ENCODE assay signal across 21 cellular contexts in genomic region chr7:2602736-2603387, GRCh38. TPM values are rescaled to one million over a fixed set of nuclear protein-coding genes. Genes with fewer than 3 reads are reported as not detected.
A peak's percentile ranks its signal among the peaks of the same experiment; 100 is the strongest.
DNase-seq lines count a peak whose midpoint lies in the region; ATAC-seq, FAIRE-seq and TF ChIP-seq lines count a peak whose summit lies in the region.
"Had no signal": no experiment of that assay in that cellular context is flagged by ENCODE, and none has a peak within 500 bp of the region (broad histone marks: within the 10 kb centered on the region; RNA-seq: fewer than 3 reads in every experiment).

No MANE protein-coding gene starts in this region.

- H3K4me2 ChIP-seq in mammary epithelial cell (ENCODE audit: insufficient read depth, low read depth, low read length): no peak overlapping the region
- no peak overlapping the region for H3K4me2 ChIP-seq in H1 (ENCODE audit: insufficient read depth in 1 of 2, low read depth in 2 of 2, low read length in 2 of 2)
- H3K4me2 ChIP-seq in neural progenitor cell: no peak overlapping the region
- no peak overlapping the region for H3K4me2 ChIP-seq in OCI-LY7 (ENCODE audit: low read length)

- no peaks in the 10 kb centered on the region for H3K79me1 ChIP-seq in H1 (ENCODE audit: low read depth, low read length)

- H3K4me1 ChIP-seq in mammary epithelial cell (ENCODE audit: insufficient read depth, low read length): no peaks in the 10 kb centered on the region
- H3K4me1 ChIP-seq in H1 (replicated peaks in 1 of 4; ENCODE audit: control insufficient read depth in 3 of 4, insufficient read depth in 4 of 4, low read length in 3 of 4): peaks cover 0 to 7% (median 1%) of the 10 kb centered on the region in 4 experiments; a peak in 3 of 7 replicates
- peaks cover 23% of the 10 kb centered on the region for H3K4me1 ChIP-seq in neural progenitor cell
- H3K4me1 ChIP-seq in OCI-LY7 (ENCODE audit: insufficient read depth, low read length, poor library complexity, severe bottlenecking): no peaks in the 10 kb centered on the region

- H3K56ac ChIP-seq in H1 (replicated peaks; ENCODE audit: insufficient read length, low read depth, low read length): no peak overlapping the region

- peaks cover 18% of the 10 kb centered on the region for H3F3A ChIP-seq in neural progenitor cell (ENCODE audit: low read depth)

- H2BK20ac ChIP-seq in H1 (ENCODE audit: low read length): no peak overlapping the region

- H3K27me3 Mint-ChIP-seq in MCF 10A (ENCODE audit: insufficient read depth, unreplicated experiment): no peaks in the 10 kb centered on the region
- peaks cover 3% of the 10 kb centered on the region for H3K27me3 Mint-ChIP-seq in neural progenitor cell (ENCODE audit: insufficient read depth, low read depth)
- H3K27me3 Mint-ChIP-seq: CD8-positive, alpha-beta memory T cell had no signal

- no peak overlapping the region for H3K4me3 ChIP-seq in mammary epithelial cell (replicated peaks in 1 of 3; ENCODE audit: insufficient read depth in 1 of 3, low read depth in 2 of 3, low read length in 3 of 3)
- no peak overlapping the region for H3K4me3 ChIP-seq in H1 (ENCODE audit: extremely low read depth in 1 of 4, insufficient read depth in 2 of 4, low read depth in 3 of 4, low read length in 4 of 4)
- no peak overlapping the region for H3K4me3 ChIP-seq in neural progenitor cell
- H3K4me3 ChIP-seq in OCI-LY7 (ENCODE audit: low read depth, low read length, poor library complexity, severe bottlenecking): no peak overlapping the region
- H3K4me3 ChIP-seq: MG63 had no signal

- H2AFZ ChIP-seq in mammary epithelial cell (ENCODE audit: low read depth, low read length): no peak overlapping the region
- H2AFZ ChIP-seq in H1 (ENCODE audit: low read length): no peak overlapping the region
- H2AFZ ChIP-seq in neural progenitor cell (replicated peaks): no peak overlapping the region
- H2AFZ ChIP-seq in OCI-LY7 (ENCODE audit: low read length): no peak overlapping the region

- H3K27me3 ChIP-seq in mammary epithelial cell (ENCODE audit: insufficient read depth, low read length): no peaks in the 10 kb centered on the region
- no peaks in the 10 kb centered on the region for H3K27me3 ChIP-seq in H1 (replicated peaks in 1 of 4; ENCODE audit: control insufficient read depth in 3 of 4, extremely low read depth in 1 of 4, insufficient read depth in 3 of 4, low read length in 3 of 4)
- no peaks in the 10 kb centered on the region for H3K27me3 ChIP-seq in neural progenitor cell
- H3K27me3 ChIP-seq: MG63 had no signal

- TF ChIP-seq POLR2A in H1 (IDR thresholded peaks at IDR 0.05; ENCODE audit: control extremely low read depth in 1 of 2, low read depth in 2 of 2, low read length in 2 of 2): no peak

- TF ChIP-seq RAD21 in H1 (IDR thresholded peaks at IDR 0.05 in 1 of 2, conservative IDR thresholded peaks at IDR 0.05 in 1 of 2; ENCODE audit: low read depth in 2 of 2, low read length in 2 of 2): no peak; a peak in 1 of 4 replicates

- no peak overlapping the region; the same call in 1 of the 2 replicates for H2BK15ac ChIP-seq in H1 (ENCODE audit: low read length)

- peaks cover 3% of the 10 kb centered on the region for H3K36me3 ChIP-seq in mammary epithelial cell (ENCODE audit: insufficient read depth, low read length)
- H3K36me3 ChIP-seq in H1 (ENCODE audit: control insufficient read depth in 2 of 4, insufficient read depth in 4 of 4, low read length in 3 of 4): peaks cover 0 to 2% (median 0%) of the 10 kb centered on the region in 4 experiments; a peak in 1 of 8 replicates
- H3K36me3 ChIP-seq in neural progenitor cell: no peaks in the 10 kb centered on the region
- H3K36me3 ChIP-seq in OCI-LY7 (ENCODE audit: insufficient read depth, low read length): no peaks in the 10 kb centered on the region
- H3K36me3 ChIP-seq: MG63 had no signal

- H3K4ac ChIP-seq in H1 (replicated peaks; ENCODE audit: insufficient read length, low read depth, low read length): no peak overlapping the region

- dilution Hi-C loops in mammary epithelial cell (cut with HindIII; ENCODE audit: low sequenced_read_pairs): loop anchor here (5.0 kb wide), 1 partner anchor 49 kb away; no protein-coding TSS in a partner anchor

- no peak overlapping the region for H3K14ac ChIP-seq in H1 (ENCODE audit: insufficient read length)

- BruUV-seq in MCF 10A (replicated peaks; lab: Mats Ljungman, UMichigan) (no TSS peak), mammary epithelial cell (replicated peaks; lab: Mats Ljungman, UMichigan) (no TSS peak), OCI-LY7 (replicated peaks; lab: Mats Ljungman, UMichigan) (no TSS peak)

- intact Hi-C loops in MCF 10A (cut with micrococcal nuclease) (no loop called here), mammary epithelial cell (cut with micrococcal nuclease) (no loop called here), OCI-LY7 (cut with micrococcal nuclease; ENCODE audit: unreplicated experiment) (no loop called here)

- ATAC-seq in HG02973 (IDR thresholded peaks at IDR 0.05; ENCODE audit: unreplicated experiment) (no peak), GM19351 (IDR thresholded peaks at IDR 0.05; ENCODE audit: unreplicated experiment) (no peak)

- H3K27ac Mint-ChIP-seq in MCF 10A (ENCODE audit: low read depth, unreplicated experiment) (peak overlapping the region; percentile 59), neural progenitor cell (peak overlapping the region; percentile 21)

- no peak overlapping the region for H2BK5ac ChIP-seq in H1 (ENCODE audit: low read depth, low read length)

- H3K23ac ChIP-seq in H1 (ENCODE audit: insufficient read length): no peak overlapping the region

- no peaks in the 10 kb centered on the region for H3K9me3 Mint-ChIP-seq in MCF 10A (ENCODE audit: unreplicated experiment)
- H3K9me3 Mint-ChIP-seq in neural progenitor cell: no peaks in the 10 kb centered on the region
- H3K9me3 Mint-ChIP-seq: CD8-positive, alpha-beta memory T cell had no signal

- POLR2A ChIA-PET in MCF 10A (lab: Yijun Ruan, JAX) (interaction anchor here (1.0 to 1.1 kb wide), 2 partner anchors 10 to 11 kb away, joined by 3 to 4 read pairs; no protein-coding TSS in a partner anchor), H1 (lab: Charles Lee; ENCODE audit: partially characterized antibody) (interaction anchor here (1.0 to 1.3 kb wide), 3 partner anchors 8 to 29 kb away, joined by 3 to 4 read pairs (median 3); partner anchors contain the start of gene TTYH3), OCI-LY7 (lab: Charles Lee) (interaction anchor here (0.5 to 1.1 kb wide), 3 partner anchors 10 to 242 kb away, joined by 3 read pairs; no protein-coding TSS in a partner anchor)

- no peak for DNase-seq in MCF 10A (ENCODE audit: unreplicated experiment)
- no peak for DNase-seq in mammary epithelial cell
- no peak for DNase-seq in H1 (ENCODE audit: low read depth in 1 of 2, low spot score in 2 of 2)
- DNase-seq in neural progenitor cell (ENCODE audit: low spot score): no peak
- no peak for DNase-seq in stimulated activated CD4-positive, alpha-beta T cell treated with anti-CD3 and anti-CD28 coated beads, Interleukin-4, amount 100 ng/mL, for 1 hour
- DNase-seq in OCI-LY7 (ENCODE audit: low spot score): no peak
- DNase-seq: 8988T; Calu3; CD8-positive, alpha-beta memory T cell; GOT3; Kasumi-1; MG63; NCI-H1694 treated with DMSO at 0.1 percent for 48 hours; NCI-H2081 treated with DMSO at 0.1 percent for 48 hours; NCI-H524 treated with DMSO at 0.1 percent for 48 hours; OCI-M1 had no signal

- CTCF ChIA-PET in MCF 10A (lab: Yijun Ruan, JAX) (interaction anchor here (0.9 kb wide), 1 partner anchor 28 kb away, joined by 4 read pairs; no protein-coding TSS in a partner anchor), mammary epithelial cell (lab: Charles Lee; ENCODE audit: low non-redundant PET) (no interaction called here), H1 (lab: Charles Lee; ENCODE audit: partially characterized antibody) (interaction anchor here (0.7 to 5.7 kb wide), 14 partner anchors 9 to 134 kb away, joined by 3 to 30 read pairs (median 4); no protein-coding TSS in a partner anchor), OCI-LY7 (lab: Charles Lee; ENCODE audit: unreplicated experiment) (interaction anchor here (0.7 kb wide), 1 partner anchor 31 kb away, joined by 3 read pairs; no protein-coding TSS in a partner anchor)

- TF ChIP-seq CTCF in MCF 10A (IDR thresholded peaks at IDR 0.05; ENCODE audit: unreplicated experiment) (no peak), mammary epithelial cell (conservative IDR thresholded peaks at IDR 0.05 in 1 of 2, IDR thresholded peaks at IDR 0.05 in 1 of 2; ENCODE audit: extremely low read depth in 1 of 2, insufficient read depth in 1 of 2, low read depth in 1 of 2, low read length in 2 of 2) (no peak), H1 (IDR thresholded peaks at IDR 0.05; ENCODE audit: control extremely low read depth in 1 of 3, insufficient read depth in 1 of 3, low read depth in 1 of 3, low read length in 3 of 3) (no peak), neural progenitor cell (IDR thresholded peaks at IDR 0.05) (no peak), OCI-LY7 (conservative IDR thresholded peaks at IDR 0.05; ENCODE audit: low read length) (no peak)

- no peak overlapping the region for H4K8ac ChIP-seq in H1 (ENCODE audit: extremely low read depth, insufficient read depth, low read length)

- no peak for FAIRE-seq in H1 (lab: Jason Lieb, UNC)
- FAIRE-seq: GM12891, RCC 7860 had no signal

- H3K18ac ChIP-seq in H1 (ENCODE audit: extremely low read depth, low read length): no peak overlapping the region

- H3K36me3 Mint-ChIP-seq in MCF 10A (ENCODE audit: insufficient read depth, unreplicated experiment) (peaks cover 50% of the 10 kb centered on the region), neural progenitor cell (peaks cover 13% of the 10 kb centered on the region)

- H3K23me2 ChIP-seq in H1 (ENCODE audit: low read depth, low read length): no peaks in the 10 kb centered on the region

- peak overlapping the region; percentile 85; the same call in 1 of the 2 replicates for H2AK5ac ChIP-seq in H1 (ENCODE audit: low read depth, low read length)

- H3K9me3 ChIP-seq in mammary epithelial cell (replicated peaks; ENCODE audit: insufficient read depth, low read length): no peaks in the 10 kb centered on the region
- no peaks in the 10 kb centered on the region for H3K9me3 ChIP-seq in H1 (ENCODE audit: insufficient read depth in 2 of 2, low read depth in 1 of 2, low read length in 1 of 2)
- H3K9me3 ChIP-seq in neural progenitor cell (ENCODE audit: low read depth): no peaks in the 10 kb centered on the region
- H3K9me3 ChIP-seq in OCI-LY7 (ENCODE audit: low read length): no peaks in the 10 kb centered on the region
- H3K9me3 ChIP-seq: MG63 had no signal

- in situ Hi-C loops in mammary epithelial cell (cut with MboI; ENCODE audit: low sequenced_read_pairs in 2 of 2): no loop called here

- H3K4me3 Mint-ChIP-seq in MCF 10A (ENCODE audit: unreplicated experiment): no peak overlapping the region
- H3K4me3 Mint-ChIP-seq in neural progenitor cell: no peak overlapping the region
- H3K4me3 Mint-ChIP-seq: CD8-positive, alpha-beta memory T cell had no signal

- H4K91ac ChIP-seq in H1 (replicated peaks; ENCODE audit: insufficient read length, low read length): no peak overlapping the region

- H2BK120ac ChIP-seq in H1 (replicated peaks; ENCODE audit: low read depth, low read length): no peak overlapping the region

- H3K79me2 ChIP-seq in mammary epithelial cell (ENCODE audit: insufficient read depth, low read length) (no peaks in the 10 kb centered on the region), H1 (ENCODE audit: control insufficient read depth in 1 of 2, insufficient read depth in 2 of 2, low read length in 2 of 2) (no peaks in the 10 kb centered on the region), neural progenitor cell (ENCODE audit: low read depth) (no peaks in the 10 kb centered on the region), OCI-LY7 (ENCODE audit: insufficient read depth, low read depth, low read length) (no peaks in the 10 kb centered on the region)

- H4K20me1 ChIP-seq in mammary epithelial cell (ENCODE audit: insufficient read depth, low read length) (no peaks in the 10 kb centered on the region), H1 (replicated peaks in 1 of 2; ENCODE audit: control insufficient read depth in 1 of 2, insufficient read depth in 2 of 2, low read length in 2 of 2) (no peaks in the 10 kb centered on the region), neural progenitor cell (ENCODE audit: low read depth) (no peaks in the 10 kb centered on the region), OCI-LY7 (ENCODE audit: insufficient read depth, low read length) (no peaks in the 10 kb centered on the region)

- H3K27ac ChIP-seq in mammary epithelial cell (ENCODE audit: insufficient read depth, low read depth, low read length): no peak overlapping the region
- no peak overlapping the region for H3K27ac ChIP-seq in H1 (ENCODE audit: low read depth, low read length)
- no peak overlapping the region for H3K27ac ChIP-seq in neural progenitor cell
- H3K27ac ChIP-seq in OCI-LY7 (ENCODE audit: low read depth, low read length, poor library complexity, severe bottlenecking): no peak overlapping the region
- H3K27ac ChIP-seq: C4-2B had no signal

- no peak for TF ChIP-seq EP300 in H1 (IDR thresholded peaks at IDR 0.05; ENCODE audit: borderline replicate concordance in 1 of 2, low read depth in 2 of 2, low read length in 2 of 2)

- no peak overlapping the region for H2BK12ac ChIP-seq in H1 (ENCODE audit: low read depth, low read length)

- H3K9me2 ChIP-seq in OCI-LY7 (ENCODE audit: insufficient read depth, low read length): no peaks in the 10 kb centered on the region

- peaks cover 14% of the 10 kb centered on the region for H3K4me1 Mint-ChIP-seq in MCF 10A (ENCODE audit: insufficient read depth, unreplicated experiment)
- H3K4me1 Mint-ChIP-seq in neural progenitor cell: peaks cover 9% of the 10 kb centered on the region

- no peak overlapping the region for H3K9ac ChIP-seq in mammary epithelial cell (ENCODE audit: insufficient read depth, low read length)
- no peak overlapping the region for H3K9ac ChIP-seq in H1 (replicated peaks in 1 of 4; ENCODE audit: extremely low read depth in 1 of 4, low read depth in 3 of 4, low read length in 3 of 4)
- H3K9ac ChIP-seq in neural progenitor cell: no peak overlapping the region

- no peak overlapping the region for H4K5ac ChIP-seq in H1 (ENCODE audit: insufficient read length, low read depth, low read length)

- 83% methylated on average over 20 of the region's 20 CpGs for WGBS in mammary epithelial cell (ENCODE audit: low coverage, missing lambda C conversion rate)
- 91% methylated on average over 20 of the region's 20 CpGs; no CpG with 5 or more reads in 1 of the 2 experiments for WGBS in H1 (ENCODE audit: extremely low coverage in 1 of 2, insufficient coverage in 1 of 2, insufficient read length in 1 of 2, insufficient replicate concordance in 2 of 2, low coverage in 1 of 2, low lambda C conversion rate in 2 of 2, missing lambda C conversion rate in 1 of 2), 2 experiments

RNA-seq across cellular contexts. Expression of gene TTYH3, which starts 28.9 kb away (rescaled TPM):
- total RNA-seq in MCF 10A (2022): 20.9 and 34.7 TPM in 2 replicates
- 10 to 100 TPM; 13.2 to 45.8 TPM for total RNA-seq in mammary epithelial cell
- polyA plus RNA-seq in mammary epithelial cell: 25.9 TPM
- polyA minus RNA-seq in mammary epithelial cell: 20.2 TPM
- total RNA-seq in H1 (2021; fragmentation: NEBNext Ultra II Directional; extraction: Animal tissue kit (Norgen Biotek cat#: 25700)): 169 and 172 TPM in 2 replicates
- 66.2 and 122 TPM in 2 replicates for polyA plus RNA-seq in H1 (2011; rRNA removed)
- polyA plus RNA-seq in H1 (2011; cell fraction: cytosol; rRNA removed): 46.4 TPM
- polyA plus RNA-seq in H1 (2011; cell fraction: nucleus; rRNA removed): 147 TPM
- 68.1 to 127 TPM (median 115 TPM) in 4 replicates for polyA plus RNA-seq in H1 (2012, experiment 1 of 2)
- 102 TPM for polyA plus RNA-seq in H1 (2012, experiment 2 of 2)
- 175 TPM for polyA plus RNA-seq in H1 (2013, experiment 1 of 2)
- polyA plus RNA-seq in H1 (2013, experiment 2 of 2): 184 TPM
- 41.7 and 42.6 TPM in 2 replicates for polyA minus RNA-seq in H1 (2011; rRNA and poly(A)+ RNA removed)
- 87.8 TPM for polyA minus RNA-seq in H1 (2011; cell fraction: cytosol; rRNA and poly(A)+ RNA removed)
- polyA minus RNA-seq in H1 (2011; cell fraction: nucleus; rRNA and poly(A)+ RNA removed): 79.3 TPM
- 13.2 and 60.0 TPM in 2 replicates for total RNA-seq in neural progenitor cell (ENCODE audit: low replicate concordance)
- 17.9 and 23.8 TPM in 2 replicates for total RNA-seq in OCI-LY7 (2014; rRNA removed; shearing (Covaris generic))
- total RNA-seq in OCI-LY7 (2022): 54.8 and 63.6 TPM in 2 replicates

RNA-seq across cellular contexts. Expression of gene IQCE, which starts 44.1 kb away (rescaled TPM):
- 16.7 and 23.9 TPM in 2 replicates for total RNA-seq in MCF 10A (2022)
- total RNA-seq in mammary epithelial cell: 10 to 100 TPM; 13.3 to 15.1 TPM
- 5.4 TPM for polyA plus RNA-seq in mammary epithelial cell
- polyA minus RNA-seq in mammary epithelial cell: 6.2 TPM
- 4.9 and 5.7 TPM in 2 replicates for total RNA-seq in H1 (2021; fragmentation: NEBNext Ultra II Directional; extraction: Animal tissue kit (Norgen Biotek cat#: 25700))
- polyA plus RNA-seq in H1 (2011; rRNA removed): 2.2 and 3.1 TPM in 2 replicates
- polyA plus RNA-seq in H1 (2011; cell fraction: cytosol; rRNA removed): 3.1 TPM
- 7.4 TPM for polyA plus RNA-seq in H1 (2011; cell fraction: nucleus; rRNA removed)
- polyA plus RNA-seq in H1 (2012, experiment 1 of 2): 3.0 to 4.0 TPM (median 3.7 TPM) in 4 replicates
- 2.0 TPM for polyA plus RNA-seq in H1 (2012, experiment 2 of 2)
- polyA plus RNA-seq in H1 (2013, experiment 1 of 2): 2.6 TPM
- 2.5 TPM for polyA plus RNA-seq in H1 (2013, experiment 2 of 2)
- polyA minus RNA-seq in H1 (2011; rRNA and poly(A)+ RNA removed): 2.8 and 3.1 TPM in 2 replicates
- 2.8 TPM for polyA minus RNA-seq in H1 (2011; cell fraction: cytosol; rRNA and poly(A)+ RNA removed)
- 6.4 TPM for polyA minus RNA-seq in H1 (2011; cell fraction: nucleus; rRNA and poly(A)+ RNA removed)
- total RNA-seq in neural progenitor cell (ENCODE audit: low replicate concordance): 4.6 and 10.1 TPM in 2 replicates
- 3.9 and 6.6 TPM in 2 replicates for total RNA-seq in OCI-LY7 (2014; rRNA removed; shearing (Covaris generic))
- 6.2 and 8.6 TPM in 2 replicates for total RNA-seq in OCI-LY7 (2022)

RNA-seq across cellular contexts. Expression of gene BRAT1, which starts 47.5 kb away (rescaled TPM):
- 15.4 and 18.0 TPM in 2 replicates for total RNA-seq in MCF 10A (2022)
- 10 to 100 TPM; 20.5 to 25.3 TPM for total RNA-seq in mammary epithelial cell
- polyA plus RNA-seq in mammary epithelial cell: 15.3 TPM
- 20.8 TPM for polyA minus RNA-seq in mammary epithelial cell
- total RNA-seq in H1 (2021; fragmentation: NEBNext Ultra II Directional; extraction: Animal tissue kit (Norgen Biotek cat#: 25700)): 42.3 and 45.2 TPM in 2 replicates
- 36.8 and 60.5 TPM in 2 replicates for polyA plus RNA-seq in H1 (2011; rRNA removed)
- 40.8 TPM for polyA plus RNA-seq in H1 (2011; cell fraction: cytosol; rRNA removed)
- 163 TPM for polyA plus RNA-seq in H1 (2011; cell fraction: nucleus; rRNA removed)
- 30.5 to 38.9 TPM (median 37.6 TPM) in 4 replicates for polyA plus RNA-seq in H1 (2012, experiment 1 of 2)
- polyA plus RNA-seq in H1 (2012, experiment 2 of 2): 34.5 TPM
- 25.6 TPM for polyA plus RNA-seq in H1 (2013, experiment 1 of 2)
- 21.6 TPM for polyA plus RNA-seq in H1 (2013, experiment 2 of 2)
- 10.4 and 12.6 TPM in 2 replicates for polyA minus RNA-seq in H1 (2011; rRNA and poly(A)+ RNA removed)
- polyA minus RNA-seq in H1 (2011; cell fraction: cytosol; rRNA and poly(A)+ RNA removed): 21.5 TPM
- 25.1 TPM for polyA minus RNA-seq in H1 (2011; cell fraction: nucleus; rRNA and poly(A)+ RNA removed)
- 9.3 and 52.2 TPM in 2 replicates for total RNA-seq in neural progenitor cell (ENCODE audit: low replicate concordance)
- total RNA-seq in OCI-LY7 (2014; rRNA removed; shearing (Covaris generic)): 50.8 and 52.0 TPM in 2 replicates
- 42.2 and 44.7 TPM in 2 replicates for total RNA-seq in OCI-LY7 (2022)
